ENCODE assay signal across 8 cellular contexts in genomic region chr22:22752556-22753477, GRCh38.
DNase-seq lines count a peak whose midpoint lies in the region; ATAC-seq and TF ChIP-seq lines count a peak whose summit lies in the region.

No MANE protein-coding gene starts in this region.

- DNase-seq in NCI-H748 (lab: John Stamatoyannopoulos, UW; ENCODE audit: unreplicated experiment) (peak; percentile 1), NCI-H748 treated with DMSO at 0.1 percent for 48 hours (lab: John Stamatoyannopoulos, UW) (no peak), MV-4-11 (lab: John Stamatoyannopoulos, UW) (peak; percentile 78), omental fat pad (ENCODE audit: low spot score) (no peak), GM20000 (ENCODE audit: low spot score) (no peak)
- peak; percentile 53 for DNase-seq in central memory CD4-positive, alpha-beta T cell
- no peak for DNase-seq in stimulated activated CD4-positive, alpha-beta T cell treated with anti-CD3 and anti-CD28 coated beads, Interleukin-2, amount 100 ng/mL, for 48 hours

- TF ChIP-seq CTCF in omental fat pad (IDR thresholded peaks at IDR 0.05) (no peak), GM20000 (IDR thresholded peaks at IDR 0.05; ENCODE audit: extremely low read depth, missing control alignments) (no peak)

- ATAC-seq in omental fat pad (ENCODE audit: low FRiP score) (peak; percentile 72), SK-N-SH treated with all-trans-retinoic acid at 6 μM for 48 hours (no peak)

TF ChIP-seq in SK-N-SH treated with all-trans-retinoic acid at 6 μM for 48 hours, 23 proteins besides CTCF, POLR2A, EP300 and RAD21:
- no peak for TF ChIP-seq CSDC2 (CRISPR knock-in tag; IDR thresholded peaks at IDR 0.05)
- no peak for TF ChIP-seq PPARA (CRISPR knock-in tag; IDR thresholded peaks at IDR 0.05; ENCODE audit: borderline replicate concordance)
- no peak for TF ChIP-seq ZC3H10 (CRISPR knock-in tag; IDR thresholded peaks at IDR 0.05)
- no peak for TF ChIP-seq ZNF70 (CRISPR knock-in tag; IDR thresholded peaks at IDR 0.05)
- no peak for TF ChIP-seq BACH2 (CRISPR knock-in tag; IDR thresholded peaks at IDR 0.05; ENCODE audit: borderline replicate concordance)
- TF ChIP-seq TCF4 (CRISPR knock-in tag; IDR thresholded peaks at IDR 0.05; ENCODE audit: borderline replicate concordance), result no peak
- TF ChIP-seq ZNF565 (CRISPR knock-in tag; conservative IDR thresholded peaks at IDR 0.05; ENCODE audit: low read depth), result no peak
- no peak for TF ChIP-seq CREB5 (CRISPR knock-in tag; IDR thresholded peaks at IDR 0.05; ENCODE audit: low read depth)
- no peak for TF ChIP-seq ARNTL (CRISPR knock-in tag; IDR thresholded peaks at IDR 0.05; ENCODE audit: borderline replicate concordance, low read depth)
- TF ChIP-seq ZFP3 (CRISPR knock-in tag; IDR thresholded peaks at IDR 0.05), result no peak
TF ChIP-seq in SK-N-SH treated with all-trans-retinoic acid at 6 μM for 48 hours: peak in this region for 0.

Comparison
In these comparisons a context has a peak if more than half of its experiments do, and no peak if none do; other contexts are left out.
1. DNase-seq: peak in NCI-H748 (single experiment), MV-4-11 (single experiment) and central memory CD4-positive, alpha-beta T cell (single experiment); none in NCI-H748 treated with DMSO at 0.1 percent for 48 hours (single experiment), omental fat pad (single experiment), GM20000 (single experiment) and stimulated activated CD4-positive, alpha-beta T cell treated with anti-CD3 and anti-CD28 coated beads, Interleukin-2, amount 100 ng/mL, for 48 hours (0 of 2).